Comparison of ENCODE assay signal across 1 cellular context in the genomic region with DNA sequence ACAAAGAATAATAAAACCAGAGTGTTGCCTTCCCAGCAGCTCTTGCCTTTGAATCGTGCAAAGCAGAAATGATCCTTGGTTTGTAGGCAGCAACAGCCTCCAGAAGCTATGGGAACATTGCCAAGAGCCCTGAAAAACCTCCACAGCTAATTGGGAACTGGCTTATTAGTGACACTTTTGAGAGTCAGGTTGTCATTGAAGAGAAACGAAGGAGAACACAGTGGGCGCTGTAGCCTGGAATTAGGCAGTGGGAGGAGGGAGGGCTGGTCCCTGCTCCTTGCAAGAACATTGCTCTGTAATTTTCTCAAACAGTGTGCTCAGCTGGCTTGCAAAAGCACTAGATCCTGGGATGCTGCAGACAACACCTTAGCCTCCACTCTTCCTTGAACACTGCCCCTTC.
TF ChIP-seq lines count a peak whose summit lies in the region.

No MANE protein-coding gene starts in this region.

TF ChIP-seq in HCT116, 20 proteins besides CTCF, POLR2A, EP300 and RAD21 (continued from another document):
- TF ChIP-seq, protein P1, sequence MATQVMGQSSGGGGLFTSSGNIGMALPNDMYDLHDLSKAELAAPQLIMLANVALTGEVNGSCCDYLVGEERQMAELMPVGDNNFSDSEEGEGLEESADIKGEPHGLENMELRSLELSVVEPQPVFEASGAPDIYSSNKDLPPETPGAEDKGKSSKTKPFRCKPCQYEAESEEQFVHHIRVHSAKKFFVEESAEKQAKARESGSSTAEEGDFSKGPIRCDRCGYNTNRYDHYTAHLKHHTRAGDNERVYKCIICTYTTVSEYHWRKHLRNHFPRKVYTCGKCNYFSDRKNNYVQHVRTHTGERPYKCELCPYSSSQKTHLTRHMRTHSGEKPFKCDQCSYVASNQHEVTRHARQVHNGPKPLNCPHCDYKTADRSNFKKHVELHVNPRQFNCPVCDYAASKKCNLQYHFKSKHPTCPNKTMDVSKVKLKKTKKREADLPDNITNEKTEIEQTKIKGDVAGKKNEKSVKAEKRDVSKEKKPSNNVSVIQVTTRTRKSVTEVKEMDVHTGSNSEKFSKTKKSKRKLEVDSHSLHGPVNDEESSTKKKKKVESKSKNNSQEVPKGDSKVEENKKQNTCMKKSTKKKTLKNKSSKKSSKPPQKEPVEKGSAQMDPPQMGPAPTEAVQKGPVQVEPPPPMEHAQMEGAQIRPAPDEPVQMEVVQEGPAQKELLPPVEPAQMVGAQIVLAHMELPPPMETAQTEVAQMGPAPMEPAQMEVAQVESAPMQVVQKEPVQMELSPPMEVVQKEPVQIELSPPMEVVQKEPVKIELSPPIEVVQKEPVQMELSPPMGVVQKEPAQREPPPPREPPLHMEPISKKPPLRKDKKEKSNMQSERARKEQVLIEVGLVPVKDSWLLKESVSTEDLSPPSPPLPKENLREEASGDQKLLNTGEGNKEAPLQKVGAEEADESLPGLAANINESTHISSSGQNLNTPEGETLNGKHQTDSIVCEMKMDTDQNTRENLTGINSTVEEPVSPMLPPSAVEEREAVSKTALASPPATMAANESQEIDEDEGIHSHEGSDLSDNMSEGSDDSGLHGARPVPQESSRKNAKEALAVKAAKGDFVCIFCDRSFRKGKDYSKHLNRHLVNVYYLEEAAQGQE (IDR thresholded peaks at IDR 0.05; ENCODE audit: low read depth), result no peak
- TF ChIP-seq SIN3A (IDR thresholded peaks at IDR 0.05; ENCODE audit: low read depth) (no peak), ZFX (IDR thresholded peaks at IDR 0.05) (no peak), SP1 (IDR thresholded peaks at IDR 0.05; ENCODE audit: low read depth) (no peak), EGR1 (IDR thresholded peaks at IDR 0.05; ENCODE audit: low read depth) (no peak)
- TF ChIP-seq, protein P2, sequence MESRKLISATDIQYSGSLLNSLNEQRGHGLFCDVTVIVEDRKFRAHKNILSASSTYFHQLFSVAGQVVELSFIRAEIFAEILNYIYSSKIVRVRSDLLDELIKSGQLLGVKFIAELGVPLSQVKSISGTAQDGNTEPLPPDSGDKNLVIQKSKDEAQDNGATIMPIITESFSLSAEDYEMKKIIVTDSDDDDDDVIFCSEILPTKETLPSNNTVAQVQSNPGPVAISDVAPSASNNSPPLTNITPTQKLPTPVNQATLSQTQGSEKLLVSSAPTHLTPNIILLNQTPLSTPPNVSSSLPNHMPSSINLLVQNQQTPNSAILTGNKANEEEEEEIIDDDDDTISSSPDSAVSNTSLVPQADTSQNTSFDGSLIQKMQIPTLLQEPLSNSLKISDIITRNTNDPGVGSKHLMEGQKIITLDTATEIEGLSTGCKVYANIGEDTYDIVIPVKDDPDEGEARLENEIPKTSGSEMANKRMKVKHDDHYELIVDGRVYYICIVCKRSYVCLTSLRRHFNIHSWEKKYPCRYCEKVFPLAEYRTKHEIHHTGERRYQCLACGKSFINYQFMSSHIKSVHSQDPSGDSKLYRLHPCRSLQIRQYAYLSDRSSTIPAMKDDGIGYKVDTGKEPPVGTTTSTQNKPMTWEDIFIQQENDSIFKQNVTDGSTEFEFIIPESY (IDR thresholded peaks at IDR 0.05; ENCODE audit: extremely low read depth, insufficient replicate concordance, low read length), result no peak
